10 cellular contexts compared by ENCODE assay signal in the genomic region with DNA sequence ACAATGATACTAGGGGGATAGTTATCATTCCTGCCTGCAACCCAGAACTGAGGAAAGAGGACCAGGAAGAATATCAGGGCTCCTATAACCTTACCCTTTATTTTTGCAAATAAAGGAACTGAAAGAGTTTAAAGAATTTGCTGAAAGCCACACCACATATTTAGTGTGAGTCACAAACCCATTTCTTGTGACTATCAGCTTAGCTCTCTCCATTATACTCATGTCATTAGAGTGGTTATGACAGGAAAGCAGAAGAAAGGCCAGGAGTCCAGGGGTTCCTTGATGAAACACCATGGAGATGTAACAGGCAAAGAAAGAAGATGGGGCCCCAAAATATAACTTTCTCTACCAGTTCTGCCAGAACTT.
DNase-seq lines count a peak whose midpoint lies in the region; ATAC-seq and TF ChIP-seq lines count a peak whose summit lies in the region.
"Had no signal": no experiment of that assay in that cellular context is flagged by ENCODE, and none has a peak within 500 bp of the region (broad histone marks: within the 10 kb centered on the region; RNA-seq: fewer than 3 reads in every experiment).

No MANE protein-coding gene starts in this region.

- no peaks in the 10 kb centered on the region for H3K9me2 ChIP-seq in DOHH2 (replicated peaks; ENCODE audit: control insufficient read depth, low read length)

- no peak for TF ChIP-seq CTCF in DOHH2 (IDR thresholded peaks at IDR 0.05; ENCODE audit: low read depth, low read length, poor library complexity, severe bottlenecking)

- peak overlapping the region; percentile 54 for H3K27ac Mint-ChIP-seq in activated naive CD8-positive, alpha-beta T cell treated with anti-CD3 and anti-CD28 coated beads, Interleukin-2, amount 10 ng/mL, durations not matched to agents 7 days and 5 days

- peaks cover 13% of the 10 kb centered on the region for H3K9me3 Mint-ChIP-seq in activated naive CD8-positive, alpha-beta T cell treated with anti-CD3 and anti-CD28 coated beads, Interleukin-2, amount 10 ng/mL, durations not matched to agents 7 days and 5 days

- peaks cover 11% of the 10 kb centered on the region for H3F3A ChIP-seq in DOHH2 (ENCODE audit: control insufficient read depth, insufficient read depth)

- in situ Hi-C loops in ACHN (cut with HindIII; ENCODE audit: low pct_ligation_motif_present, low pct_unique_long_range_greater_than_20kb, low sequenced_read_pairs) = no loop called here

- H3K4me2 ChIP-seq in DOHH2 (ENCODE audit: low read length) = peak overlapping the region; percentile 58

- H3K79me2 ChIP-seq in DOHH2 (ENCODE audit: control insufficient read depth, low read length) = no peaks in the 10 kb centered on the region

- H3K4me1 Mint-ChIP-seq in activated naive CD8-positive, alpha-beta T cell treated with anti-CD3 and anti-CD28 coated beads, Interleukin-2, amount 10 ng/mL, durations not matched to agents 7 days and 5 days = peaks cover 29% of the 10 kb centered on the region

- H3K36me3 ChIP-seq in DOHH2 (ENCODE audit: control insufficient read depth, low read length) = no peaks in the 10 kb centered on the region
- H3K36me3 ChIP-seq: heart right ventricle had no signal

- peak overlapping the region; percentile 66 for H3K27ac ChIP-seq in DOHH2 (ENCODE audit: low read depth, low read length)

- ATAC-seq in GM21360 (IDR thresholded peaks at IDR 0.05; ENCODE audit: unreplicated experiment) = peak; percentile 51
- ATAC-seq in HG03354 (IDR thresholded peaks at IDR 0.05; ENCODE audit: poor library complexity, severe bottlenecking, unreplicated experiment) = peak; percentile 53
- no peak for ATAC-seq in activated naive CD8-positive, alpha-beta T cell treated with anti-CD3 and anti-CD28 coated beads, Interleukin-2, amount 10 ng/mL, durations not matched to agents 7 days and 5 days (ENCODE audit: low read depth)

- H3K36me3 Mint-ChIP-seq in activated naive CD8-positive, alpha-beta T cell treated with anti-CD3 and anti-CD28 coated beads, Interleukin-2, amount 10 ng/mL, durations not matched to agents 7 days and 5 days = peaks cover 36% of the 10 kb centered on the region

- no peaks in the 10 kb centered on the region for H3K27me3 Mint-ChIP-seq in activated naive CD8-positive, alpha-beta T cell treated with anti-CD3 and anti-CD28 coated beads, Interleukin-2, amount 10 ng/mL, durations not matched to agents 7 days and 5 days

- H4K20me1 ChIP-seq in DOHH2 (ENCODE audit: control insufficient read depth, insufficient read depth, low read depth, low read length) = no peaks in the 10 kb centered on the region

- H3K4me3 ChIP-seq in DOHH2 (ENCODE audit: low read length) = peak overlapping the region; percentile 39
- H3K4me3 ChIP-seq: heart right ventricle had no signal

- no peaks in the 10 kb centered on the region for H3K27me3 ChIP-seq in DOHH2 (ENCODE audit: control insufficient read depth, low read length)
- H3K27me3 ChIP-seq: heart right ventricle had no signal

- H3K9me3 ChIP-seq in DOHH2 (ENCODE audit: control insufficient read depth, insufficient read depth, low read length) = no peaks in the 10 kb centered on the region
- H3K9me3 ChIP-seq: heart right ventricle had no signal

- H3K4me1 ChIP-seq in DOHH2 (ENCODE audit: control insufficient read depth, low read length) = peaks cover 68% of the 10 kb centered on the region

- no peak overlapping the region for H3K4me3 Mint-ChIP-seq in activated naive CD8-positive, alpha-beta T cell treated with anti-CD3 and anti-CD28 coated beads, Interleukin-2, amount 10 ng/mL, durations not matched to agents 7 days and 5 days

- POLR2A ChIA-PET in activated naive CD8-positive, alpha-beta T cell treated with anti-CD3 and anti-CD28 coated beads, Interleukin-2, amount 10 ng/mL, durations not matched to agents 7 days and 5 days (lab: Charles Lee) = interaction anchor here (1.2 kb wide), 1 partner anchor 11 kb away, joined by 5 read pairs; no protein-coding TSS in a partner anchor

- no peak for DNase-seq in activated naive CD8-positive, alpha-beta T cell treated with anti-CD3 and anti-CD28 coated beads, Interleukin-2, amount 10 ng/mL, durations not matched to agents 7 days and 5 days
- DNase-seq in AG08396 (ENCODE audit: low spot score) (no peak), NCI-H1048 (lab: John Stamatoyannopoulos, UW) (no peak), NCI-H2081 treated with DMSO at 0.1 percent for 48 hours (lab: John Stamatoyannopoulos, UW) (no peak), ACHN (no peak)
- DNase-seq: heart right ventricle, NCI-H2029 had no signal
